ENCODE assay signal across 21 cellular contexts in genomic region chr7:47715631-47716068, GRCh38.
DNase-seq lines count a peak whose midpoint lies in the region; ATAC-seq and TF ChIP-seq lines count a peak whose summit lies in the region.
"Had no signal": no experiment of that assay in that cellular context is flagged by ENCODE, and none has a peak within 500 bp of the region (broad histone marks: within the 10 kb centered on the region; RNA-seq: fewer than 3 reads in every experiment).

No MANE protein-coding gene starts in this region.

- DNase-seq in OCI-LY7 (ENCODE audit: low spot score) (no peak), AG08396 (ENCODE audit: low spot score) (no peak), HCEC 1CT (no peak), RPMI8226 (no peak), PC-3 (no peak)
- DNase-seq: activated effector memory CD4-positive, alpha-beta T cell treated with anti-CD3 and anti-CD28 coated beads, Interleukin-2, amount 50 U/mL, for 16 hours; colonic mucosa; erythroblast; GM23248; head of caudate nucleus; IMR-90; islet precursor cell; NCI-H1092 treated with DMSO at 0.1 percent for 48 hours; NCI-H226; ovary had no signal

- H3K27ac ChIP-seq in DOHH2 (ENCODE audit: low read depth, low read length) (peak overlapping the region; percentile 97), OCI-LY7 (ENCODE audit: low read depth, low read length, poor library complexity, severe bottlenecking) (peak overlapping the region; percentile 95), PC-3 (ENCODE audit: low read length) (no peak overlapping the region)
- H3K27ac ChIP-seq: ascending aorta, colonic mucosa, GM23248, ovary, skin epidermis had no signal

- peak overlapping the region; percentile 77 for H3K4me2 ChIP-seq in DOHH2 (ENCODE audit: low read length)
- peak overlapping the region; percentile 70 for H3K4me2 ChIP-seq in OCI-LY7 (ENCODE audit: low read length)
- no peak overlapping the region for H3K4me2 ChIP-seq in PC-3 (ENCODE audit: low read length)
- H3K4me2 ChIP-seq: A549 had no signal

- peaks cover 98% of the 10 kb centered on the region for H3K4me1 ChIP-seq in DOHH2 (ENCODE audit: control insufficient read depth, low read length)
- peaks cover 89% of the 10 kb centered on the region for H3K4me1 ChIP-seq in OCI-LY7 (ENCODE audit: insufficient read depth, low read length, poor library complexity, severe bottlenecking)
- no peaks in the 10 kb centered on the region for H3K4me1 ChIP-seq in PC-3 (ENCODE audit: insufficient read depth, low read length)
- H3K4me1 ChIP-seq: A549, ascending aorta, colonic mucosa had no signal

- H3K9me3 ChIP-seq in DOHH2 (ENCODE audit: control insufficient read depth, insufficient read depth, low read length), result no peaks in the 10 kb centered on the region
- H3K9me3 ChIP-seq in OCI-LY7 (ENCODE audit: low read length), result no peaks in the 10 kb centered on the region
- no peaks in the 10 kb centered on the region for H3K9me3 ChIP-seq in PC-3 (ENCODE audit: low read length)
- H3K9me3 ChIP-seq: A549, ascending aorta, colonic mucosa, ovary had no signal

- H3K79me2 ChIP-seq in DOHH2 (ENCODE audit: control insufficient read depth, low read length) (no peaks in the 10 kb centered on the region), OCI-LY7 (ENCODE audit: insufficient read depth, low read depth, low read length) (no peaks in the 10 kb centered on the region), PC-3 (ENCODE audit: low read length) (no peaks in the 10 kb centered on the region)

- peaks cover 5% of the 10 kb centered on the region for H3K36me3 ChIP-seq in DOHH2 (ENCODE audit: control insufficient read depth, low read length)
- H3K36me3 ChIP-seq in OCI-LY7 (ENCODE audit: insufficient read depth, low read length), result no peaks in the 10 kb centered on the region
- no peaks in the 10 kb centered on the region for H3K36me3 ChIP-seq in PC-3 (ENCODE audit: low read depth, low read length)
- H3K36me3 ChIP-seq: ascending aorta, colonic mucosa, ovary had no signal

- intact Hi-C loops in OCI-LY7 (cut with micrococcal nuclease; ENCODE audit: unreplicated experiment), result loop anchor here (1.0 to 2.0 kb wide), 3 partner anchors 43 to 135 kb away; no protein-coding TSS in a partner anchor
- intact Hi-C loops in PC-3 (cut with micrococcal nuclease), result no loop called here

- H3F3A ChIP-seq in DOHH2 (ENCODE audit: control insufficient read depth, insufficient read depth) (peaks cover 39% of the 10 kb centered on the region), PC-3 (ENCODE audit: low read length, unreplicated experiment) (no peaks in the 10 kb centered on the region)

- H4K20me1 ChIP-seq in DOHH2 (ENCODE audit: control insufficient read depth, insufficient read depth, low read depth, low read length) (no peaks in the 10 kb centered on the region), OCI-LY7 (ENCODE audit: insufficient read depth, low read length) (no peaks in the 10 kb centered on the region), PC-3 (ENCODE audit: low read length) (no peaks in the 10 kb centered on the region)

- H3K9me2 ChIP-seq in DOHH2 (replicated peaks; ENCODE audit: control insufficient read depth, low read length), result no peaks in the 10 kb centered on the region
- no peaks in the 10 kb centered on the region for H3K9me2 ChIP-seq in OCI-LY7 (ENCODE audit: insufficient read depth, low read length)
- H3K9me2 ChIP-seq in PC-3 (replicated peaks; ENCODE audit: low read length), result no peaks in the 10 kb centered on the region

- TF ChIP-seq CTCF in DOHH2 (IDR thresholded peaks at IDR 0.05; ENCODE audit: low read depth, low read length, poor library complexity, severe bottlenecking) (no peak), OCI-LY7 (conservative IDR thresholded peaks at IDR 0.05; ENCODE audit: low read length) (no peak), PC-3 (conservative IDR thresholded peaks at IDR 0.05; ENCODE audit: low read depth, low read length) (no peak)

- peak overlapping the region; percentile 72 for H2AFZ ChIP-seq in OCI-LY7 (ENCODE audit: low read length)
- H2AFZ ChIP-seq in PC-3 (ENCODE audit: low read length), result no peak overlapping the region
- H2AFZ ChIP-seq: GM23248 had no signal

- BruUV-seq in OCI-LY7 (replicated peaks; lab: Mats Ljungman, UMichigan), result TSS peak; percentile 63
- BruUV-seq in PC-3 (replicated peaks; lab: Mats Ljungman, UMichigan), result no TSS peak

- POLR2A ChIA-PET in OCI-LY7 (lab: Charles Lee), result interaction anchor here (0.6 to 2.2 kb wide), 6 partner anchors 11 to 115 kb away, joined by 3 to 10 read pairs (median 6); no protein-coding TSS in a partner anchor
- POLR2A ChIA-PET in PC-3 (lab: Charles Lee; ENCODE audit: unreplicated experiment), result no interaction called here

- ATAC-seq in GM19463 (IDR thresholded peaks at IDR 0.05; ENCODE audit: unreplicated experiment) (peak; percentile 4), HG02943 (IDR thresholded peaks at IDR 0.05; ENCODE audit: low read depth, unreplicated experiment) (peak; percentile 9), PC-3 (no peak)
- ATAC-seq: A549 had no signal

- peak overlapping the region; percentile 60 for H3K4me3 ChIP-seq in DOHH2 (ENCODE audit: low read length)
- H3K4me3 ChIP-seq in OCI-LY7 (ENCODE audit: low read depth, low read length, poor library complexity, severe bottlenecking), result peak overlapping the region; percentile 41
- no peak overlapping the region for H3K4me3 ChIP-seq in PC-3 (ENCODE audit: low read length)
- H3K4me3 ChIP-seq: A549, ascending aorta, colonic mucosa, GM23248, ovary, skin epidermis had no signal

- H3K27me3 ChIP-seq in DOHH2 (ENCODE audit: control insufficient read depth, low read length) (no peaks in the 10 kb centered on the region), PC-3 (ENCODE audit: low read length) (no peaks in the 10 kb centered on the region)
- H3K27me3 ChIP-seq: ascending aorta, colonic mucosa, ovary had no signal

- CTCF ChIA-PET in OCI-LY7 (lab: Charles Lee; ENCODE audit: unreplicated experiment), result interaction anchor here (0.6 kb wide), 2 partner anchors 92 to 96 kb away, joined by 3 read pairs; no protein-coding TSS in a partner anchor
- CTCF ChIA-PET in PC-3 (lab: Charles Lee), result no interaction called here

- H3K9ac ChIP-seq in PC-3 (ENCODE audit: low read length), result no peak overlapping the region
- H3K9ac ChIP-seq: GM23248 had no signal
